Comparison of ENCODE assay signal across 8 cellular contexts in the genomic region with DNA sequence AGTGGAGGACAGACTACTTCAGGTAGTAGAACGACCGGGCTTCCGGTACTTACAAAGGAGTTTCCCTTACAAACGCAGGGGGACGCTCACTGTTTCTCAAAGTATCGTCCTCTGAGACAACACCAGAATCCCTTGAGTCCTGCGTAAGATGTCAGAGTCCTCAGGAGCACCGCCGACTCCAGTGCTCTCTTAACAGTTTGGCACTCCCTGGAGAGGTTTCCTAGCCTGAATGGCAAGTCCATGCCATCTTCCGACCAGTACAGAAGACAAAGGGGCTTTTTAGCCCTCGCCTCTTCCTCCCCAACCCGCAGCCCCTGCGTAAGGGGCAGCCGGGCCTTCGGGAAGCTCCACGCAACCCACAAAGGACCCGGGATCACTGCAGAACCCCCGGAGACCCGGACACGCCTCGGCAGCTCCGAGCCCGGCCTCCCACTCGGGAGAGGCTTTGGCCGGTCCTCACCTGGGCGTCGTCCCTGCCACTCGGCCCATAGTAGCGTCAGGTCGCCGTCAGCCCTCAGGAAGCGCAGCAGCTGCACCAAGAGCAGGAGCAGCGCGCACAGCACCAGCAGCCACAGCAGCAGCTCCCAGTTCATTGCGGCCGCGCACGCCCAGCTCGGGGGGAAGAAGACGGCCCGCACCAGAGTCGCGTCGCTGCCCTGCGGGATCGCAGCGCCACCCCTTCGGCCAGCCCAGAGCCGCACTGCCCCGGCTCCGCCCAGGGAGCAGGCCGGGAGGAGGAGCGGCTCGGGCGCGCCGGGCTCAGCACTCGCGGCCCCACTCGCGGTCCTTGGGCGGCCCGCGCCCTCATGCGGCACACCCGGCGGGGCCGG. TPM values are rescaled to one million over a fixed set of nuclear protein-coding genes. Genes with fewer than 3 reads are reported as not detected.
A peak's percentile ranks its signal among the peaks of the same experiment; 100 is the strongest.
DNase-seq lines count a peak whose midpoint lies in the region; ATAC-seq and TF ChIP-seq lines count a peak whose summit lies in the region.

A gene with protein sequence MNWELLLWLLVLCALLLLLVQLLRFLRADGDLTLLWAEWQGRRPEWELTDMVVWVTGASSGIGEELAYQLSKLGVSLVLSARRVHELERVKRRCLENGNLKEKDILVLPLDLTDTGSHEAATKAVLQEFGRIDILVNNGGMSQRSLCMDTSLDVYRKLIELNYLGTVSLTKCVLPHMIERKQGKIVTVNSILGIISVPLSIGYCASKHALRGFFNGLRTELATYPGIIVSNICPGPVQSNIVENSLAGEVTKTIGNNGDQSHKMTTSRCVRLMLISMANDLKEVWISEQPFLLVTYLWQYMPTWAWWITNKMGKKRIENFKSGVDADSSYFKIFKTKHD (minus strand): TSS at position 682 of the 830 bp plus-strand sequence. CDS start 89 bp downstream, at position 593.

- no peaks in the 10 kb centered on the region for H3K27me3 Mint-ChIP-seq in activated T-helper 1 cell treated with anti-CD3 and anti-CD28 coated beads, Interleukin-12 subunit alpha, Interleukin-12 subunit beta, Interleukin-2, Interleukin-4 antibody, amounts not matched to agents 30 ng/mL and 10 ng/mL and 1 ng/mL, durations not matched to agents 14 hours and 24 hours and 36 hours (ENCODE audit: insufficient read depth)
- H3K27me3 Mint-ChIP-seq in natural killer cell treated with Interleukin-12 subunit alpha and Interleukin-12 subunit beta and Interleukin-15 and Interleukin-18, amount 100 ng/mL, for 72 hours = no peaks in the 10 kb centered on the region

- no peaks in the 10 kb centered on the region for H3K27me3 ChIP-seq in Peyer's patch

- H3K9me3 ChIP-seq in Peyer's patch = no peaks in the 10 kb centered on the region

- H3K27ac ChIP-seq in Peyer's patch = peak within 1 kb of the TSS; percentile 93 to 98 (median 96)

- H3K4me3 ChIP-seq in Peyer's patch (peak within 1 kb of the TSS; percentile 74 to 91 (median 76)), fibroblast of mammary gland (ENCODE audit: control insufficient read depth, low read depth, low read length) (peak within 1 kb of the TSS; percentile 82)

- peaks cover 10% of the 10 kb centered on the region for H3K36me3 Mint-ChIP-seq in activated T-helper 1 cell treated with anti-CD3 and anti-CD28 coated beads, Interleukin-12 subunit alpha, Interleukin-12 subunit beta, Interleukin-2, Interleukin-4 antibody, amounts not matched to agents 30 ng/mL and 10 ng/mL and 1 ng/mL, durations not matched to agents 14 hours and 24 hours and 36 hours (ENCODE audit: low read depth)
- H3K36me3 Mint-ChIP-seq in natural killer cell treated with Interleukin-12 subunit alpha and Interleukin-12 subunit beta and Interleukin-15 and Interleukin-18, amount 100 ng/mL, for 72 hours = no peaks in the 10 kb centered on the region

- peaks cover 0 to 20% (median under 1%) of the 10 kb centered on the region in 4 donors for H3K4me1 ChIP-seq in Peyer's patch

- intact Hi-C loops in activated T-helper 1 cell treated with anti-CD3 and anti-CD28 coated beads, Interleukin-12 subunit alpha, Interleukin-12 subunit beta, Interleukin-2, Interleukin-4 antibody, amounts not matched to agents 30 ng/mL and 10 ng/mL and 1 ng/mL, durations not matched to agents 14 hours and 24 hours and 36 hours (cut with micrococcal nuclease) = loop anchor here (1.0 to 5.0 kb wide), 4 partner anchors 19 to 198 kb away; no protein-coding TSS in a partner anchor

- ATAC-seq in GM21381 (IDR thresholded peaks at IDR 0.05; ENCODE audit: unreplicated experiment) = peak; percentile 93
- peak; percentile 98 for ATAC-seq in natural killer cell treated with Interleukin-12 subunit alpha and Interleukin-12 subunit beta and Interleukin-15 and Interleukin-18, amount 100 ng/mL, for 72 hours
- peak; percentile 96 for ATAC-seq in stimulated activated naive CD8-positive, alpha-beta T cell treated with anti-CD3 and anti-CD28 coated beads, Interleukin-15, Interleukin-2, amounts not matched to agents 100 U/mL and 50 U/mL, for 24 hours

- H3K9me3 Mint-ChIP-seq in activated T-helper 1 cell treated with anti-CD3 and anti-CD28 coated beads, Interleukin-12 subunit alpha, Interleukin-12 subunit beta, Interleukin-2, Interleukin-4 antibody, amounts not matched to agents 30 ng/mL and 10 ng/mL and 1 ng/mL, durations not matched to agents 14 hours and 24 hours and 36 hours = no peaks in the 10 kb centered on the region
- H3K9me3 Mint-ChIP-seq in natural killer cell treated with Interleukin-12 subunit alpha and Interleukin-12 subunit beta and Interleukin-15 and Interleukin-18, amount 100 ng/mL, for 72 hours = no peaks in the 10 kb centered on the region

- peaks cover 0 to 18% (median 0%) of the 10 kb centered on the region in 3 donors for H3K36me3 ChIP-seq in Peyer's patch

- TF ChIP-seq CTCF in Peyer's patch (IDR thresholded peaks at IDR 0.05) (peak in 5 of 6 experiments; percentile 15 to 66 (median 51)), fibroblast of mammary gland (conservative IDR thresholded peaks at IDR 0.05; ENCODE audit: control insufficient read depth, insufficient read depth, low read depth, low read length) (peak; percentile 31)

- peak; percentile 71 to 76 for TF ChIP-seq POLR2A in Peyer's patch (IDR thresholded peaks at IDR 0.05)

- peak within 1 kb of the TSS; percentile 95 for H3K4me3 Mint-ChIP-seq in activated T-helper 1 cell treated with anti-CD3 and anti-CD28 coated beads, Interleukin-12 subunit alpha, Interleukin-12 subunit beta, Interleukin-2, Interleukin-4 antibody, amounts not matched to agents 30 ng/mL and 10 ng/mL and 1 ng/mL, durations not matched to agents 14 hours and 24 hours and 36 hours
- peak within 1 kb of the TSS; percentile 89 for H3K4me3 Mint-ChIP-seq in natural killer cell treated with Interleukin-12 subunit alpha and Interleukin-12 subunit beta and Interleukin-15 and Interleukin-18, amount 100 ng/mL, for 72 hours

- H3K4me1 Mint-ChIP-seq in activated T-helper 1 cell treated with anti-CD3 and anti-CD28 coated beads, Interleukin-12 subunit alpha, Interleukin-12 subunit beta, Interleukin-2, Interleukin-4 antibody, amounts not matched to agents 30 ng/mL and 10 ng/mL and 1 ng/mL, durations not matched to agents 14 hours and 24 hours and 36 hours (ENCODE audit: low read depth) = peaks cover 20% of the 10 kb centered on the region
- H3K4me1 Mint-ChIP-seq in natural killer cell treated with Interleukin-12 subunit alpha and Interleukin-12 subunit beta and Interleukin-15 and Interleukin-18, amount 100 ng/mL, for 72 hours (ENCODE audit: low read depth in 2 of 2) = peaks cover 30 to 40% of the 10 kb centered on the region in 2 donors

- DNase-seq in DMS114 treated with DMSO at 0.1 percent for 48 hours (lab: John Stamatoyannopoulos, UW; ENCODE audit: unreplicated experiment) (peak; percentile 53), HUDEP-2 (lab: John Stamatoyannopoulos, UW; ENCODE audit: unreplicated experiment in 76 of 76) (peak in 72 of 76 experiments; percentile 12 to 84 (median 64)), Peyer's patch (peak; percentile 78 to 91 (median 89)), fibroblast of mammary gland (ENCODE audit: low read depth) (peak; percentile 68)
- peak; percentile 55 for DNase-seq in activated T-helper 1 cell treated with anti-CD3 and anti-CD28 coated beads, Interleukin-12 subunit alpha, Interleukin-12 subunit beta, Interleukin-2, Interleukin-4 antibody, amounts not matched to agents 30 ng/mL and 10 ng/mL and 1 ng/mL, durations not matched to agents 14 hours and 24 hours and 36 hours (ENCODE audit: low spot score)
- DNase-seq in natural killer cell treated with Interleukin-12 subunit alpha and Interleukin-12 subunit beta and Interleukin-15 and Interleukin-18, amount 100 ng/mL, for 72 hours (ENCODE audit: low spot score) = peak; percentile 91
- DNase-seq in stimulated activated naive CD8-positive, alpha-beta T cell treated with anti-CD3 and anti-CD28 coated beads, Interleukin-15, Interleukin-2, amounts not matched to agents 100 U/mL and 50 U/mL, for 24 hours = peak; percentile 79

- peak within 1 kb of the TSS; percentile 98 for H3K27ac Mint-ChIP-seq in activated T-helper 1 cell treated with anti-CD3 and anti-CD28 coated beads, Interleukin-12 subunit alpha, Interleukin-12 subunit beta, Interleukin-2, Interleukin-4 antibody, amounts not matched to agents 30 ng/mL and 10 ng/mL and 1 ng/mL, durations not matched to agents 14 hours and 24 hours and 36 hours
- H3K27ac Mint-ChIP-seq in natural killer cell treated with Interleukin-12 subunit alpha and Interleukin-12 subunit beta and Interleukin-15 and Interleukin-18, amount 100 ng/mL, for 72 hours = peak within 1 kb of the TSS; percentile 98 to 99

RNA-seq across cellular contexts. Expression of the gene that starts here (rescaled TPM):
- 1,000 to 10,000 TPM in 1 of 4 donors, 100 to 1,000 TPM in 2, 10 to 100 TPM in 1; 18.2 to 1,170 (median 337) TPM for total RNA-seq in Peyer's patch
- total RNA-seq in activated T-helper 1 cell treated with anti-CD3 and anti-CD28 coated beads, Interleukin-12 subunit alpha, Interleukin-12 subunit beta, Interleukin-2, Interleukin-4 antibody, amounts not matched to agents 30 ng/mL and 10 ng/mL and 1 ng/mL, durations not matched to agents 14 hours and 24 hours and 36 hours = 43.6 and 47.2 TPM in 2 replicates
- 100 to 1,000 TPM in 1 of 2 donors, 10 to 100 TPM in 1; 59.0 to 105 TPM for total RNA-seq in natural killer cell treated with Interleukin-12 subunit alpha and Interleukin-12 subunit beta and Interleukin-15 and Interleukin-18, amount 100 ng/mL, for 72 hours

Comparison
In these comparisons a context has a peak if more than half of its experiments do, and no peak if none do; other contexts are left out.
1. Peak in every context shown above with its lines: DNase-seq, ATAC-seq, H3K4me3 ChIP-seq and H3K27ac ChIP-seq.